Comparison of ENCODE assay signal across 15 cellular contexts in genomic region chr2:236702693-236703092, GRCh38.
DNase-seq lines count a peak whose midpoint lies in the region; ATAC-seq and TF ChIP-seq lines count a peak whose summit lies in the region.
"Had no signal": no experiment of that assay in that cellular context is flagged by ENCODE, and none has a peak within 500 bp of the region (broad histone marks: within the 10 kb centered on the region; RNA-seq: fewer than 3 reads in every experiment).

No MANE protein-coding gene starts in this region.

- no peaks in the 10 kb centered on the region for H3K36me3 Mint-ChIP-seq in mesothelial cell of epicardium

- WGBS in smooth muscle cell (ENCODE audit: low lambda C conversion rate): 91% methylated on average over 9 of the region's 9 CpGs

- H3K79me2 ChIP-seq in smooth muscle cell (ENCODE audit: low read depth): no peaks in the 10 kb centered on the region

- peaks cover 8% of the 10 kb centered on the region for H3K4me1 Mint-ChIP-seq in mesothelial cell of epicardium

- H4K20me1 ChIP-seq in smooth muscle cell (ENCODE audit: low read depth): no peaks in the 10 kb centered on the region

- H3K27ac Mint-ChIP-seq in mesothelial cell of epicardium: no peak overlapping the region

- H3K4me3 Mint-ChIP-seq in mesothelial cell of epicardium: no peak overlapping the region

- no peak overlapping the region for H3K4me2 ChIP-seq in smooth muscle cell

- no peaks in the 10 kb centered on the region for H3F3A ChIP-seq in smooth muscle cell (ENCODE audit: low read depth)

- peaks cover 13% of the 10 kb centered on the region for H3K4me1 ChIP-seq in left ventricle myocardium inferior
- H3K4me1 ChIP-seq in smooth muscle cell (ENCODE audit: low read depth): no peaks in the 10 kb centered on the region

- intact Hi-C loops in cardiac septum (cut with DNase I): no loop called here
- intact Hi-C loops in left ventricle myocardium inferior (cut with micrococcal nuclease): no loop called here

- no peak overlapping the region for H3K27ac ChIP-seq in left ventricle myocardium inferior (replicated peaks)
- no peak overlapping the region for H3K27ac ChIP-seq in smooth muscle cell (ENCODE audit: low read depth)
- H3K27ac ChIP-seq: GM23248 had no signal

- H3K9ac ChIP-seq in smooth muscle cell (ENCODE audit: low read depth): no peak overlapping the region
- H3K9ac ChIP-seq: GM23248 had no signal

- no peak overlapping the region for H2AFZ ChIP-seq in smooth muscle cell (ENCODE audit: low read depth)
- H2AFZ ChIP-seq: GM23248 had no signal

- H3K9me3 Mint-ChIP-seq in mesothelial cell of epicardium: no peaks in the 10 kb centered on the region

- H3K4me3 ChIP-seq in left ventricle myocardium inferior (no peak overlapping the region), smooth muscle cell (no peak overlapping the region)
- H3K4me3 ChIP-seq: GM23248 had no signal

- H3K36me3 ChIP-seq in left ventricle myocardium inferior (no peaks in the 10 kb centered on the region), smooth muscle cell (ENCODE audit: low read depth) (no peaks in the 10 kb centered on the region)

- H3K27me3 ChIP-seq in left ventricle myocardium inferior (ENCODE audit: low read depth) (no peaks in the 10 kb centered on the region), smooth muscle cell (ENCODE audit: low read depth) (no peaks in the 10 kb centered on the region)

- TF ChIP-seq CTCF in left ventricle myocardium inferior (IDR thresholded peaks at IDR 0.05; ENCODE audit: borderline replicate concordance) (no peak), mesothelial cell of epicardium (IDR thresholded peaks at IDR 0.05; ENCODE audit: unreplicated experiment) (peak; percentile 18), smooth muscle cell (IDR thresholded peaks at IDR 0.05; ENCODE audit: borderline replicate concordance, insufficient read depth, poor library complexity, severe bottlenecking) (no peak)

- peaks cover 2% of the 10 kb centered on the region for H3K27me3 Mint-ChIP-seq in mesothelial cell of epicardium (ENCODE audit: low read depth)

- H3K9me3 ChIP-seq in left ventricle myocardium inferior (replicated peaks) (no peaks in the 10 kb centered on the region), smooth muscle cell (replicated peaks; ENCODE audit: low read depth) (no peaks in the 10 kb centered on the region)

- ATAC-seq in HG02798 (IDR thresholded peaks at IDR 0.05; ENCODE audit: poor library complexity, unreplicated experiment): no peak
- ATAC-seq in GM21619 (IDR thresholded peaks at IDR 0.05; ENCODE audit: unreplicated experiment): no peak

- DNase-seq in cardiac septum (ENCODE audit: low spot score) (peak; percentile 71), left ventricle myocardium inferior (no peak), NCI-H774 (lab: John Stamatoyannopoulos, UW) (peak; percentile 62), mesothelial cell of epicardium (ENCODE audit: low spot score in 2 of 2, unreplicated experiment in 2 of 2) (no peak), smooth muscle cell (lab: John Stamatoyannopoulos, UW; ENCODE audit: unreplicated experiment) (no peak), HK-2 (ENCODE audit: unreplicated experiment) (no peak)
- DNase-seq: C1 segment of cervical spinal cord, GM23248, KG1, NCI-H1092 treated with DMSO at 0.1 percent for 48 hours, NCI-H1694, NCI-H526 treated with DMSO at 0.1 percent for 48 hours, SHP77 treated with DMSO at 0.1 percent for 48 hours had no signal

Comparison
In these comparisons a context has a peak if more than half of its experiments do, and no peak if none do; other contexts are left out.
1. DNase-seq: peak in cardiac septum (single experiment) and NCI-H774 (single experiment); none in left ventricle myocardium inferior (single experiment), mesothelial cell of epicardium (0 of 2), smooth muscle cell (single experiment) and HK-2 (single experiment).